ENCODE assay signal across 20 cellular contexts in the genomic region with DNA sequence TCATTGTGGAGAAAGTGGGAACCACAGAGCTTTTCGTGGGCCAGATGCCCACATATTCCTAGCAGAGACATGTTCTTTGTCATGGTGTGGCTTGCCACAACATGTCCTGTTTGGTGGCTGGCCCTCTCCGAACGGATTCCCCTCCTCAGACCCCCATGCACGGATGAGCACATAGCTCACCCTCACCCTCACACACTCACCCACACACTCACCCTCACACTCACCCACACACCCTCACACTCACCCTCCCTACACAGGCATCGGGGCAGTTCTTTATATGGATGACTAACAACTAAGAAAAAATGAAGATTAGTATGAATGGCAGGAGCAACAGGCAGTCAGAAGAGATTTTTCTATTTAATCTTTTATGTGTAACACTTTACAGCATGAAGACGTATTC.
DNase-seq lines count a peak whose midpoint lies in the region; ATAC-seq and TF ChIP-seq lines count a peak whose summit lies in the region.
"Had no signal": no experiment of that assay in that cellular context is flagged by ENCODE, and none has a peak within 500 bp of the region (broad histone marks: within the 10 kb centered on the region; RNA-seq: fewer than 3 reads in every experiment).

No MANE protein-coding gene starts in this region.

- no peaks in the 10 kb centered on the region for H3K27me3 ChIP-seq in Karpas-422 (ENCODE audit: low read length)
- H3K27me3 ChIP-seq in RWPE2 (ENCODE audit: insufficient read depth, poor library complexity, severe bottlenecking), result no peaks in the 10 kb centered on the region
- H3K27me3 ChIP-seq in osteoblast (ENCODE audit: insufficient read depth, low read length), result no peaks in the 10 kb centered on the region
- H3K27me3 ChIP-seq: MG63 had no signal

- ATAC-seq in RWPE2 (ENCODE audit: low read depth), result peak; percentile 21; the same call in 1 of the 3 replicates
- ATAC-seq in esophagus mucosa, result peak; percentile 53
- ATAC-seq in HG02763 (IDR thresholded peaks at IDR 0.05; ENCODE audit: unreplicated experiment), result no peak
- ATAC-seq: HepG2, Right ventricle myocardium inferior had no signal

- DNase-seq in Karpas-422 (no peak), RWPE2 (ENCODE audit: low spot score) (no peak), osteoblast (ENCODE audit: insufficient read length, low spot score, missing footprints) (peak; percentile 58), GM10266 (ENCODE audit: extremely low spot score) (no peak), G401 (ENCODE audit: low spot score) (no peak)
- DNase-seq: Caco-2, DMS153, EL, H9, KG1, MG63, NCI-H1092, NCI-H146, NCI-H2081, NCI-H510A, NCI-H774 had no signal

- H3K4me2 ChIP-seq in Karpas-422 (ENCODE audit: low read depth, low read length, poor library complexity, severe bottlenecking) (no peak overlapping the region), osteoblast (ENCODE audit: insufficient read depth, low read length) (no peak overlapping the region)

- H3K36me3 ChIP-seq in Karpas-422 (ENCODE audit: insufficient read depth, low read length) (no peaks in the 10 kb centered on the region; the same call in none of the 2 replicates), RWPE2 (ENCODE audit: low read depth) (peaks cover 16% of the 10 kb centered on the region), osteoblast (ENCODE audit: insufficient read depth, low read length) (peaks cover 11% of the 10 kb centered on the region)
- H3K36me3 ChIP-seq: MG63 had no signal

- TF ChIP-seq CTCF in RWPE2 (IDR thresholded peaks at IDR 0.05; ENCODE audit: poor library complexity, severe bottlenecking), result no peak
- no peak for TF ChIP-seq CTCF in osteoblast (IDR thresholded peaks at IDR 0.05; ENCODE audit: extremely low read depth, low read depth, low read length)
- no peak for TF ChIP-seq CTCF in GM10266 (IDR thresholded peaks at IDR 0.05; ENCODE audit: control insufficient read depth, insufficient read depth, low read depth, missing control alignments)

- H3K4me1 ChIP-seq in Karpas-422 (ENCODE audit: low read length) (peaks cover 52% of the 10 kb centered on the region), RWPE2 (ENCODE audit: insufficient read depth, poor library complexity, severe bottlenecking) (no peaks in the 10 kb centered on the region), osteoblast (ENCODE audit: insufficient read depth, low read length) (no peaks in the 10 kb centered on the region)
- H3K4me1 ChIP-seq: Caco-2 had no signal

- H3K27ac ChIP-seq in Karpas-422 (ENCODE audit: low read length) (peak overlapping the region; percentile 20; the same call in 1 of the 2 replicates), RWPE2 (ENCODE audit: poor library complexity, severe bottlenecking) (no peak overlapping the region), osteoblast (ENCODE audit: low read depth, low read length) (no peak overlapping the region)

- no peak overlapping the region for H3K4me3 ChIP-seq in Karpas-422 (ENCODE audit: low read length)
- H3K4me3 ChIP-seq in RWPE2 (ENCODE audit: severe bottlenecking), result no peak overlapping the region
- no peak overlapping the region for H3K4me3 ChIP-seq in osteoblast (ENCODE audit: insufficient read depth, low read length)
- H3K4me3 ChIP-seq: MG63 had no signal

- no peak overlapping the region for H3K9ac ChIP-seq in Karpas-422 (ENCODE audit: low read length)

- H3K9me2 ChIP-seq in Karpas-422 (replicated peaks; ENCODE audit: insufficient read depth, low read length), result no peaks in the 10 kb centered on the region

- H2AFZ ChIP-seq in Karpas-422 (ENCODE audit: low read length), result no peak overlapping the region
- peak overlapping the region; percentile 37 for H2AFZ ChIP-seq in osteoblast (ENCODE audit: low read length)

- no peaks in the 10 kb centered on the region for H4K20me1 ChIP-seq in Karpas-422 (ENCODE audit: insufficient read depth, low read depth, low read length)
- no peaks in the 10 kb centered on the region for H4K20me1 ChIP-seq in osteoblast (ENCODE audit: insufficient read depth, low read length)

- H3K9me3 ChIP-seq in Karpas-422 (ENCODE audit: low read length) (no peaks in the 10 kb centered on the region), RWPE2 (ENCODE audit: severe bottlenecking) (no peaks in the 10 kb centered on the region), osteoblast (ENCODE audit: low read depth, low read length) (no peaks in the 10 kb centered on the region)
- H3K9me3 ChIP-seq: Caco-2, MG63 had no signal

- H3K79me2 ChIP-seq in Karpas-422 (ENCODE audit: low read length), result peaks cover 3% of the 10 kb centered on the region
- H3K79me2 ChIP-seq in osteoblast (ENCODE audit: insufficient read depth, low read length), result peaks cover 2% of the 10 kb centered on the region

- in situ Hi-C loops in G401 (cut with HindIII; ENCODE audit: low sequenced_read_pairs), result no loop called here
